8 cellular contexts compared by ENCODE assay signal in the genomic region with DNA sequence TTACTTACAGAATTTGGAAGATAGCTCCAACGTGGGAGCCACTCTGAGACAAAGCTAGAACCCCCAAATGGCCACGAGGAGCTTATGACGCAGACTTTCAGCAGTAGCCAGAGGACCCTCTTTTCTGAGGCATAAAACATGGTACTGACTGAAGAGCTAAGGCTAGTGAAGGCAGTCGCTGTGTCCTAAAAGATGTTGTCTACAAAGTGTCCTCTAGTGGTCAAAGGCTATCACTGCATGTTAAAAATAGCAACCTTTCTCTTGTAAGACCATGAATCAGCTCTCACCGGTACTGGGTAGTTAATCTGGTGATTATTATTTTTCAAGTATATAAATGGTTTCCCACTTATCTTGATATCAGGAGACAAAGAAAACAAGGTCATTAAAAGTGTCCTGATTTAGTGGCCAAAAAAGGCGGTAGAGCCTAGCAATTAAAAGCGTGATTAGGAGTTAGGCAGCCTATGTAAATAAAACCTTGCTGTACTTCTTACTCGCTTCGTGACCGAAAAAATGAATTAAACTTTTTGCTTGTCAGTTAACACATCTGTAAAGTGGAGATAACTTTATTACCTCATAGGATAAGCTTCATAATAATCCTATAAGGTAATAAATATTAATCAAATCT.
DNase-seq lines count a peak whose midpoint lies in the region; ATAC-seq lines count a peak whose summit lies in the region.

No MANE protein-coding gene starts in this region.

- DNase-seq in COLO668 (lab: John Stamatoyannopoulos, UW; ENCODE audit: unreplicated experiment) = peak; percentile 23
- DNase-seq in NCI-H2029 (lab: John Stamatoyannopoulos, UW) = peak; percentile 42
- peak; percentile 11 for DNase-seq in UCSD-AML1 (lab: John Stamatoyannopoulos, UW; ENCODE audit: unreplicated experiment)
- peak; percentile 57 for DNase-seq in globus pallidus (ENCODE audit: low spot score)
- DNase-seq in retina = peak; percentile 63
- DNase-seq in effector CD4-positive, alpha-beta T cell = no peak

- peak; percentile 84 for ATAC-seq in GM19025 (IDR thresholded peaks at IDR 0.05; ENCODE audit: low read depth, unreplicated experiment)
- peak; percentile 91 for ATAC-seq in HG03064 (IDR thresholded peaks at IDR 0.05; ENCODE audit: low read depth, unreplicated experiment)
